2 cellular contexts compared by ENCODE assay signal in the genomic region with DNA sequence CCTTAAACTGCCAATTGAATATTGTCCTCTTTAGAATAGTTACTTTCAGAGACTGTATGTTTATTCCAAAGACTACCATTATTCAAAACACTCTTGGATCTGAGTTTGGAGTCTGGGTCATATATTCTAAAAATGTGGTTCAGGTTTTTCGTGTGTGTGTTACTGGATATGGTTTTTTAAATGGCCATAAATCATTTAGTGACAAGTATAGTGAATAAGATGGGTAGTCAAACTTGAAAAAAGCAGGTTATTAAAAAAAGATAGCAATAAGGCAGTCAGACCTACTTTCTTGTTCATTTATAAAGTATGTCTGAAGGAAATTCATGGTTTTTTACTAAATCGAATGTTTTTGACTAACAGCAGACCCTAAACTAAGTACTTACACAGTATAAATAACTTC.
TF ChIP-seq lines count a peak whose summit lies in the region.

No MANE protein-coding gene starts in this region.

TF ChIP-seq in HEK293T, 16 proteins besides CTCF, POLR2A, EP300 and RAD21 (continued from another document):
- TF ChIP-seq PKNOX1 (IDR thresholded peaks at IDR 0.05) = peak; percentile 65

TF ChIP-seq in K562, 482 proteins besides CTCF, POLR2A, EP300 and RAD21 (continued from another document):
- TF ChIP-seq ZBTB11 (CRISPR knock-in tag; IDR thresholded peaks at IDR 0.05) (no peak), ZNF197 (CRISPR knock-in tag; IDR thresholded peaks at IDR 0.05; ENCODE audit: low read depth) (no peak), TGIF2 (CRISPR knock-in tag; IDR thresholded peaks at IDR 0.05) (no peak), MTA1 (IDR thresholded peaks at IDR 0.05; ENCODE audit: borderline replicate concordance) (no peak), BRD9 (IDR thresholded peaks at IDR 0.05; ENCODE audit: low read depth, partially characterized antibody) (no peak), TRIM24 (IDR thresholded peaks at IDR 0.05) (no peak), RBM34 (IDR thresholded peaks at IDR 0.05; ENCODE audit: borderline replicate concordance, insufficient read depth, low read length) (no peak), PKNOX1 (IDR thresholded peaks at IDR 0.05) (peak; percentile 78)
- TF ChIP-seq, protein P1, sequence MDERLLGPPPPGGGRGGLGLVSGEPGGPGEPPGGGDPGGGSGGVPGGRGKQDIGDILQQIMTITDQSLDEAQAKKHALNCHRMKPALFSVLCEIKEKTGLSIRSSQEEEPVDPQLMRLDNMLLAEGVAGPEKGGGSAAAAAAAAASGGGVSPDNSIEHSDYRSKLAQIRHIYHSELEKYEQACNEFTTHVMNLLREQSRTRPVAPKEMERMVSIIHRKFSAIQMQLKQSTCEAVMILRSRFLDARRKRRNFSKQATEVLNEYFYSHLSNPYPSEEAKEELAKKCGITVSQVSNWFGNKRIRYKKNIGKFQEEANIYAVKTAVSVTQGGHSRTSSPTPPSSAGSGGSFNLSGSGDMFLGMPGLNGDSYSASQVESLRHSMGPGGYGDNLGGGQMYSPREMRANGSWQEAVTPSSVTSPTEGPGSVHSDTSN (CRISPR knock-in tag; IDR thresholded peaks at IDR 0.05; ENCODE audit: low read depth) = no peak
- TF ChIP-seq, protein P1 (tag; conservative IDR thresholded peaks at IDR 0.05; ENCODE audit: low read depth) = peak; percentile 48; the same call in 1 of the 2 replicates
- TF ChIP-seq, protein P2, sequence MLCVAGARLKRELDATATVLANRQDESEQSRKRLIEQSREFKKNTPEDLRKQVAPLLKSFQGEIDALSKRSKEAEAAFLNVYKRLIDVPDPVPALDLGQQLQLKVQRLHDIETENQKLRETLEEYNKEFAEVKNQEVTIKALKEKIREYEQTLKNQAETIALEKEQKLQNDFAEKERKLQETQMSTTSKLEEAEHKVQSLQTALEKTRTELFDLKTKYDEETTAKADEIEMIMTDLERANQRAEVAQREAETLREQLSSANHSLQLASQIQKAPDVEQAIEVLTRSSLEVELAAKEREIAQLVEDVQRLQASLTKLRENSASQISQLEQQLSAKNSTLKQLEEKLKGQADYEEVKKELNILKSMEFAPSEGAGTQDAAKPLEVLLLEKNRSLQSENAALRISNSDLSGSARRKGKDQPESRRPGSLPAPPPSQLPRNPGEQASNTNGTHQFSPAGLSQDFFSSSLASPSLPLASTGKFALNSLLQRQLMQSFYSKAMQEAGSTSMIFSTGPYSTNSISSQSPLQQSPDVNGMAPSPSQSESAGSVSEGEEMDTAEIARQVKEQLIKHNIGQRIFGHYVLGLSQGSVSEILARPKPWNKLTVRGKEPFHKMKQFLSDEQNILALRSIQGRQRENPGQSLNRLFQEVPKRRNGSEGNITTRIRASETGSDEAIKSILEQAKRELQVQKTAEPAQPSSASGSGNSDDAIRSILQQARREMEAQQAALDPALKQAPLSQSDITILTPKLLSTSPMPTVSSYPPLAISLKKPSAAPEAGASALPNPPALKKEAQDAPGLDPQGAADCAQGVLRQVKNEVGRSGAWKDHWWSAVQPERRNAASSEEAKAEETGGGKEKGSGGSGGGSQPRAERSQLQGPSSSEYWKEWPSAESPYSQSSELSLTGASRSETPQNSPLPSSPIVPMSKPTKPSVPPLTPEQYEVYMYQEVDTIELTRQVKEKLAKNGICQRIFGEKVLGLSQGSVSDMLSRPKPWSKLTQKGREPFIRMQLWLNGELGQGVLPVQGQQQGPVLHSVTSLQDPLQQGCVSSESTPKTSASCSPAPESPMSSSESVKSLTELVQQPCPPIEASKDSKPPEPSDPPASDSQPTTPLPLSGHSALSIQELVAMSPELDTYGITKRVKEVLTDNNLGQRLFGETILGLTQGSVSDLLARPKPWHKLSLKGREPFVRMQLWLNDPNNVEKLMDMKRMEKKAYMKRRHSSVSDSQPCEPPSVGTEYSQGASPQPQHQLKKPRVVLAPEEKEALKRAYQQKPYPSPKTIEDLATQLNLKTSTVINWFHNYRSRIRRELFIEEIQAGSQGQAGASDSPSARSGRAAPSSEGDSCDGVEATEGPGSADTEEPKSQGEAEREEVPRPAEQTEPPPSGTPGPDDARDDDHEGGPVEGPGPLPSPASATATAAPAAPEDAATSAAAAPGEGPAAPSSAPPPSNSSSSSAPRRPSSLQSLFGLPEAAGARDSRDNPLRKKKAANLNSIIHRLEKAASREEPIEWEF (CRISPR knock-in tag; IDR thresholded peaks at IDR 0.05) = no peak
